Comparison of ENCODE assay signal across 18 cellular contexts in genomic region chr1:224212618-224213037, GRCh38. TPM values are rescaled to one million over a fixed set of nuclear protein-coding genes. Genes with fewer than 3 reads are reported as not detected.
DNase-seq lines count a peak whose midpoint lies in the region; ATAC-seq and TF ChIP-seq lines count a peak whose summit lies in the region.
"Had no signal": no experiment of that assay in that cellular context is flagged by ENCODE, and none has a peak within 500 bp of the region (broad histone marks: within the 10 kb centered on the region; RNA-seq: fewer than 3 reads in every experiment).

No MANE protein-coding gene starts in this region.

- TF ChIP-seq CTCF in cardiac muscle cell (IDR thresholded peaks at IDR 0.05; ENCODE audit: low read depth, low read length) (no peak), right atrium auricular region (IDR thresholded peaks at IDR 0.05) (no peak), glutamatergic neuron (IDR thresholded peaks at IDR 0.05; ENCODE audit: partially characterized antibody, unreplicated experiment) (no peak), nephron (IDR thresholded peaks at IDR 0.05; ENCODE audit: unreplicated experiment in 3 of 3) (no peak), MCF 10A (IDR thresholded peaks at IDR 0.05; ENCODE audit: unreplicated experiment) (no peak)

- H3K27ac ChIP-seq in cardiac muscle cell (peak overlapping the region; percentile 98), right atrium auricular region (no peak overlapping the region)
- H3K27ac ChIP-seq: pancreas had no signal

- H3K36me3 ChIP-seq in cardiac muscle cell: no peaks in the 10 kb centered on the region
- H3K36me3 ChIP-seq in right atrium auricular region: no peaks in the 10 kb centered on the region
- H3K36me3 ChIP-seq: pancreas had no signal

- CTCF ChIA-PET in MCF 10A (lab: Yijun Ruan, JAX): interaction anchor here (0.5 to 0.9 kb wide), 3 partner anchors 30 to 1841 kb away, joined by 3 to 5 read pairs (median 4); no protein-coding TSS in a partner anchor

- peaks cover 4% of the 10 kb centered on the region for H3K27me3 Mint-ChIP-seq in glutamatergic neuron (ENCODE audit: unreplicated experiment)
- peaks cover 5% of the 10 kb centered on the region for H3K27me3 Mint-ChIP-seq in nephron (ENCODE audit: low read depth)
- H3K27me3 Mint-ChIP-seq in MCF 10A (ENCODE audit: insufficient read depth, unreplicated experiment): no peaks in the 10 kb centered on the region
- H3K27me3 Mint-ChIP-seq: activated naive CD8-positive, alpha-beta T cell; effector memory CD8-positive, alpha-beta T cell; T-cell had no signal

- POLR2A ChIA-PET in MCF 10A (lab: Yijun Ruan, JAX): interaction anchor here (0.6 to 2.1 kb wide), 6 partner anchors 8 to 97 kb away, joined by 3 to 16 read pairs (median 4); partner anchors contain the start of gene DEGS1

- DNase-seq in cardiac muscle cell (ENCODE audit: low read depth in 1 of 2, low spot score in 1 of 2) (no peak), right atrium auricular region (ENCODE audit: low spot score) (no peak), glutamatergic neuron (peak; percentile 28), MCF 10A (ENCODE audit: unreplicated experiment) (no peak)
- DNase-seq in stimulated activated effector memory CD8-positive, alpha-beta T cell treated with anti-CD3 and anti-CD28 coated beads, Interleukin-12 subunit alpha, Interleukin-12 subunit beta, amount 100 ng/mL, for 72 hours (ENCODE audit: low spot score in 2 of 2): no peak
- DNase-seq: ACHN; activated CD4-positive, CD25-positive, alpha-beta regulatory T cell; effector memory CD8-positive, alpha-beta T cell; GF-D8; midbrain; NCI-H2029 treated with DMSO at 0.1 percent for 48 hours; NCI-H774; pancreas; T-cell had no signal

- H3K4me3 Mint-ChIP-seq in glutamatergic neuron (ENCODE audit: unreplicated experiment): peak overlapping the region; percentile 19
- H3K4me3 Mint-ChIP-seq in nephron: no peak overlapping the region
- H3K4me3 Mint-ChIP-seq in MCF 10A (ENCODE audit: unreplicated experiment): no peak overlapping the region
- H3K4me3 Mint-ChIP-seq in stimulated activated effector memory CD8-positive, alpha-beta T cell treated with anti-CD3 and anti-CD28 coated beads, Interleukin-12 subunit alpha, Interleukin-12 subunit beta, amount 100 ng/mL, for 72 hours: no peak overlapping the region
- H3K4me3 Mint-ChIP-seq: activated naive CD8-positive, alpha-beta T cell; effector memory CD8-positive, alpha-beta T cell; T-cell had no signal

- H3K36me3 Mint-ChIP-seq in glutamatergic neuron (ENCODE audit: unreplicated experiment): no peaks in the 10 kb centered on the region
- no peaks in the 10 kb centered on the region for H3K36me3 Mint-ChIP-seq in nephron (ENCODE audit: low read depth)
- H3K36me3 Mint-ChIP-seq in MCF 10A (ENCODE audit: insufficient read depth, unreplicated experiment): no peaks in the 10 kb centered on the region
- no peaks in the 10 kb centered on the region for H3K36me3 Mint-ChIP-seq in stimulated activated effector memory CD8-positive, alpha-beta T cell treated with anti-CD3 and anti-CD28 coated beads, Interleukin-12 subunit alpha, Interleukin-12 subunit beta, amount 100 ng/mL, for 72 hours
- H3K36me3 Mint-ChIP-seq: activated naive CD8-positive, alpha-beta T cell; T-cell had no signal

- H3K27me3 ChIP-seq in cardiac muscle cell (no peaks in the 10 kb centered on the region), right atrium auricular region (no peaks in the 10 kb centered on the region)
- H3K27me3 ChIP-seq: pancreas had no signal

- H3K9me3 Mint-ChIP-seq in glutamatergic neuron (ENCODE audit: unreplicated experiment) (peaks cover 5% of the 10 kb centered on the region), nephron (no peaks in the 10 kb centered on the region), MCF 10A (ENCODE audit: unreplicated experiment) (no peaks in the 10 kb centered on the region)
- H3K9me3 Mint-ChIP-seq in stimulated activated effector memory CD8-positive, alpha-beta T cell treated with anti-CD3 and anti-CD28 coated beads, Interleukin-12 subunit alpha, Interleukin-12 subunit beta, amount 100 ng/mL, for 72 hours: no peaks in the 10 kb centered on the region
- H3K9me3 Mint-ChIP-seq: effector memory CD8-positive, alpha-beta T cell; T-cell had no signal

- no peak overlapping the region for H3K4me3 ChIP-seq in cardiac muscle cell
- H3K4me3 ChIP-seq in right atrium auricular region: no peak overlapping the region
- H3K4me3 ChIP-seq: pancreas had no signal

- peak overlapping the region; percentile 29 for H3K27ac Mint-ChIP-seq in glutamatergic neuron (ENCODE audit: unreplicated experiment)
- peak overlapping the region; percentile 53 to 82 (median 75) for H3K27ac Mint-ChIP-seq in nephron
- no peak overlapping the region for H3K27ac Mint-ChIP-seq in MCF 10A (ENCODE audit: low read depth, unreplicated experiment)
- H3K27ac Mint-ChIP-seq in stimulated activated effector memory CD8-positive, alpha-beta T cell treated with anti-CD3 and anti-CD28 coated beads, Interleukin-12 subunit alpha, Interleukin-12 subunit beta, amount 100 ng/mL, for 72 hours: no peak overlapping the region
- H3K27ac Mint-ChIP-seq: activated naive CD8-positive, alpha-beta T cell; T-cell had no signal

- intact Hi-C loops in MCF 10A (cut with micrococcal nuclease): no loop called here

- H3K4me1 ChIP-seq in cardiac muscle cell (ENCODE audit: low read depth): peaks cover 26% of the 10 kb centered on the region
- peaks cover 0 to 19% of the 10 kb centered on the region in 2 donors for H3K4me1 ChIP-seq in right atrium auricular region

- no peak for ATAC-seq in HG02763 (IDR thresholded peaks at IDR 0.05; ENCODE audit: unreplicated experiment)
- no peak for ATAC-seq in HG03025 (IDR thresholded peaks at IDR 0.05; ENCODE audit: low FRiP score, unreplicated experiment)
- no peak for ATAC-seq in stimulated activated effector memory CD8-positive, alpha-beta T cell treated with anti-CD3 and anti-CD28 coated beads, Interleukin-12 subunit alpha, Interleukin-12 subunit beta, amount 100 ng/mL, for 72 hours
- ATAC-seq: effector memory CD8-positive, alpha-beta T cell; T-cell had no signal

- no peaks in the 10 kb centered on the region for H3K9me3 ChIP-seq in cardiac muscle cell (ENCODE audit: low read depth)
- no peaks in the 10 kb centered on the region for H3K9me3 ChIP-seq in right atrium auricular region
- H3K9me3 ChIP-seq: pancreas had no signal

- BruUV-seq in MCF 10A (replicated peaks; lab: Mats Ljungman, UMichigan): no TSS peak

- H3K4me1 Mint-ChIP-seq in glutamatergic neuron (ENCODE audit: low read depth, unreplicated experiment) (peaks cover 11% of the 10 kb centered on the region), nephron (peaks cover 37% of the 10 kb centered on the region), MCF 10A (ENCODE audit: insufficient read depth, unreplicated experiment) (peaks cover 20% of the 10 kb centered on the region)
- no peaks in the 10 kb centered on the region for H3K4me1 Mint-ChIP-seq in stimulated activated effector memory CD8-positive, alpha-beta T cell treated with anti-CD3 and anti-CD28 coated beads, Interleukin-12 subunit alpha, Interleukin-12 subunit beta, amount 100 ng/mL, for 72 hours
- H3K4me1 Mint-ChIP-seq: T-cell had no signal

RNA-seq across cellular contexts. Expression of gene DEGS1, which starts 29.6 kb away (rescaled TPM):
- total RNA-seq in cardiac muscle cell (36.4 and 56.6 TPM in 2 replicates), right atrium auricular region (10 to 100 TPM; 84.0 to 95.1 TPM), glutamatergic neuron (ENCODE audit: unreplicated experiment) (60.0 TPM), MCF 10A (2022) (99.1 and 118 TPM in 2 replicates)
- polyA plus RNA-seq in cardiac muscle cell: 93.1 and 98.2 TPM in 2 replicates

Comparison
In these comparisons a context has a peak if more than half of its experiments do, and no peak if none do; other contexts are left out.
1. H3K27ac Mint-ChIP-seq: peak in glutamatergic neuron (single experiment) and nephron (3 of 3); none in MCF 10A (single experiment) and stimulated activated effector memory CD8-positive, alpha-beta T cell treated with anti-CD3 and anti-CD28 coated beads, Interleukin-12 subunit alpha, Interleukin-12 subunit beta, amount 100 ng/mL, for 72 hours (single experiment).